9 cellular contexts compared by ENCODE assay signal in genomic region chr2:235027558-235028214, GRCh38.
DNase-seq lines count a peak whose midpoint lies in the region; ATAC-seq and TF ChIP-seq lines count a peak whose summit lies in the region.
"Had no signal": no experiment of that assay in that cellular context is flagged by ENCODE, and none has a peak within 500 bp of the region (broad histone marks: within the 10 kb centered on the region; RNA-seq: fewer than 3 reads in every experiment).

No MANE protein-coding gene starts in this region.

- H3K36me3 ChIP-seq in PC-3 (ENCODE audit: low read depth, low read length): no peaks in the 10 kb centered on the region

- intact Hi-C loops in PC-3 (cut with micrococcal nuclease): loop anchor here (1.0 to 10.0 kb wide), 4 partner anchors 46 to 1613 kb away; partner anchors contain the start of gene SH3BP4

- no peak overlapping the region for H3K56ac ChIP-seq in H9 (ENCODE audit: insufficient read length, low read depth, low read length)

- H3K79me2 ChIP-seq in PC-3 (ENCODE audit: low read length): peaks cover 78% of the 10 kb centered on the region
- H3K79me2 ChIP-seq in H9 (ENCODE audit: insufficient read depth, low read length): peaks cover 4% of the 10 kb centered on the region; the same call in 1 of the 2 replicates

- peak overlapping the region in 1 of 3 experiments; percentile 5; a peak in 2 of 7 replicates for H3K27ac Mint-ChIP-seq in H9

- DNase-seq in ELF-1 (ENCODE audit: low read depth, low spot score) (peak; percentile 17), PC-3 (peak; percentile 86), epithelial cell of prostate (ENCODE audit: low read depth, low spot score) (peak; percentile 50), renal cortical epithelial cell (ENCODE audit: low read depth) (peak; percentile 27), H9 (no peak)
- no peak for DNase-seq in stimulated activated CD4-positive, alpha-beta T cell treated with anti-CD3 and anti-CD28 coated beads, Interleukin-4, amount 100 ng/mL, for 4 hours
- DNase-seq: stimulated activated CD8-positive, alpha-beta memory T cell treated with anti-CD3 and anti-CD28 coated beads, Interleukin-4, amount 100 ng/mL, for 48 hours had no signal

- H3K9me2 ChIP-seq in PC-3 (replicated peaks; ENCODE audit: low read length): no peaks in the 10 kb centered on the region

- H3K9me3 ChIP-seq in PC-3 (ENCODE audit: low read length) (no peaks in the 10 kb centered on the region), H9 (ENCODE audit: control insufficient read depth, low read depth, low read length) (no peaks in the 10 kb centered on the region)

- H3K4me1 Mint-ChIP-seq in H9: peaks cover 62% of the 10 kb centered on the region in 2 experiments

- H2BK20ac ChIP-seq in H9 (ENCODE audit: low read depth, low read length, poor library complexity, severe bottlenecking): no peak overlapping the region

- no peak overlapping the region for H2BK15ac ChIP-seq in H9 (ENCODE audit: low read depth, low read length)

- H3K9me3 Mint-ChIP-seq in H9: no peaks in the 10 kb centered on the region

- H3F3A ChIP-seq in PC-3 (ENCODE audit: low read length, unreplicated experiment): peaks cover 5% of the 10 kb centered on the region

- H3K4me2 ChIP-seq in PC-3 (ENCODE audit: low read length): peak overlapping the region; percentile 91
- no peak overlapping the region for H3K4me2 ChIP-seq in H9 (ENCODE audit: insufficient read depth, insufficient read length, low read length)

- H2BK12ac ChIP-seq in H9 (ENCODE audit: insufficient read length, low read depth, low read length): no peak overlapping the region

- H3K36me3 Mint-ChIP-seq in H9 (ENCODE audit: insufficient read depth in 1 of 3, low read depth in 3 of 3): peaks cover 4 to 18% (median 15%) of the 10 kb centered on the region in 3 experiments; a peak in 6 of 7 replicates

- WGBS in H9 (ENCODE audit: extremely low coverage, insufficient read length, low lambda C conversion rate): no CpG with 5 or more reads among the region's 21 CpGs

- CTCF ChIA-PET in PC-3 (lab: Charles Lee): interaction anchor here (0.7 to 0.8 kb wide), 2 partner anchors 89 to 146 kb away, joined by 3 to 4 read pairs; no protein-coding TSS in a partner anchor

- no peak overlapping the region for H3T11ph ChIP-seq in H9 (ENCODE audit: low read length)

- no peak overlapping the region for H2BK120ac ChIP-seq in H9 (ENCODE audit: low read depth, low read length, poor library complexity, severe bottlenecking)

- no peaks in the 10 kb centered on the region for H3K23me2 ChIP-seq in H9 (ENCODE audit: insufficient read length, low read depth, low read length, poor library complexity, severe bottlenecking)

- H3K4me3 ChIP-seq in PC-3 (ENCODE audit: low read length): peak overlapping the region; percentile 65

- no peaks in the 10 kb centered on the region for H3K27me3 Mint-ChIP-seq in H9 (ENCODE audit: low read depth)

- H4K20me1 ChIP-seq in PC-3 (ENCODE audit: low read length): no peaks in the 10 kb centered on the region
- H4K20me1 ChIP-seq in H9 (ENCODE audit: control insufficient read depth, insufficient read depth, insufficient read length): no peaks in the 10 kb centered on the region

- H3K79me1 ChIP-seq in H9 (ENCODE audit: insufficient read depth, low read depth, low read length, poor library complexity, severe bottlenecking): peaks cover 8% of the 10 kb centered on the region

- H2BK5ac ChIP-seq in H9 (ENCODE audit: insufficient read length, low read length): no peak overlapping the region

- POLR2A ChIA-PET in PC-3 (lab: Charles Lee; ENCODE audit: unreplicated experiment): interaction anchor here (0.5 to 1.6 kb wide), 5 partner anchors 46 to 665 kb away, joined by 3 to 7 read pairs (median 5); no protein-coding TSS in a partner anchor

- peak overlapping the region; percentile 98 for H3K27ac ChIP-seq in PC-3 (ENCODE audit: low read length)
- peak overlapping the region; percentile 100 for H3K27ac ChIP-seq in epithelial cell of prostate
- no peak overlapping the region for H3K27ac ChIP-seq in H9 (ENCODE audit: insufficient read length, low read depth, low read length)

- H2AFZ ChIP-seq in PC-3 (ENCODE audit: low read length): peak overlapping the region; percentile 41; the same call in 1 of the 2 replicates
- no peak overlapping the region for H2AFZ ChIP-seq in H9 (ENCODE audit: low read length)

- peaks cover 60% of the 10 kb centered on the region for H3K4me1 ChIP-seq in PC-3 (ENCODE audit: insufficient read depth, low read length)
- H3K4me1 ChIP-seq in H9 (ENCODE audit: insufficient read depth, low read length): peaks cover 4% of the 10 kb centered on the region; the same call in 1 of the 2 replicates

- H4K8ac ChIP-seq in H9 (replicated peaks; ENCODE audit: insufficient read length, low read depth, low read length): no peak overlapping the region

- ATAC-seq in PC-3 (peak; percentile 59), GM21737 (IDR thresholded peaks at IDR 0.05; ENCODE audit: unreplicated experiment) (no peak), HG02973 (IDR thresholded peaks at IDR 0.05; ENCODE audit: unreplicated experiment) (no peak)

- H3K23ac ChIP-seq in H9 (ENCODE audit: insufficient read length, low read depth, low read length): no peak overlapping the region

- TF ChIP-seq CTCF in PC-3 (conservative IDR thresholded peaks at IDR 0.05; ENCODE audit: low read depth, low read length) (no peak), H9 (conservative IDR thresholded peaks at IDR 0.05) (no peak)

- no peak overlapping the region for H3K4ac ChIP-seq in H9 (ENCODE audit: low read depth, low read length)

- H3K9ac ChIP-seq in PC-3 (ENCODE audit: low read length) (peak overlapping the region; percentile 68), H9 (ENCODE audit: extremely low read depth, insufficient read length, low read length) (no peak overlapping the region)

- H4K91ac ChIP-seq in H9 (ENCODE audit: insufficient read length, low read depth, low read length): no peak overlapping the region

- no peak overlapping the region for H3K4me3 Mint-ChIP-seq in H9

- BruUV-seq in PC-3 (replicated peaks; lab: Mats Ljungman, UMichigan): TSS peak; percentile 80

- H3K14ac ChIP-seq in H9 (ENCODE audit: insufficient read depth, low read length): no peak overlapping the region; the same call in 1 of the 2 replicates

- no peak overlapping the region for H2AK5ac ChIP-seq in H9 (ENCODE audit: insufficient read length, low read length)

- no peak overlapping the region for H4K5ac ChIP-seq in H9 (ENCODE audit: insufficient read length, low read depth, low read length)

- H3K27me3 ChIP-seq in PC-3 (ENCODE audit: low read length) (no peaks in the 10 kb centered on the region), H9 (ENCODE audit: insufficient read depth, low read length) (no peaks in the 10 kb centered on the region)

- no peak overlapping the region for H3K18ac ChIP-seq in H9 (ENCODE audit: insufficient read length, low read depth, low read length)

Comparison
In these comparisons a context has a peak if more than half of its experiments do, and no peak if none do; other contexts are left out.
1. DNase-seq: peak in ELF-1 (single experiment), PC-3 (single experiment), epithelial cell of prostate (single experiment) and renal cortical epithelial cell (single experiment); none in H9 (single experiment) and stimulated activated CD4-positive, alpha-beta T cell treated with anti-CD3 and anti-CD28 coated beads, Interleukin-4, amount 100 ng/mL, for 4 hours (0 of 2).